Comparison of ENCODE assay signal across 20 cellular contexts in the genomic region with DNA sequence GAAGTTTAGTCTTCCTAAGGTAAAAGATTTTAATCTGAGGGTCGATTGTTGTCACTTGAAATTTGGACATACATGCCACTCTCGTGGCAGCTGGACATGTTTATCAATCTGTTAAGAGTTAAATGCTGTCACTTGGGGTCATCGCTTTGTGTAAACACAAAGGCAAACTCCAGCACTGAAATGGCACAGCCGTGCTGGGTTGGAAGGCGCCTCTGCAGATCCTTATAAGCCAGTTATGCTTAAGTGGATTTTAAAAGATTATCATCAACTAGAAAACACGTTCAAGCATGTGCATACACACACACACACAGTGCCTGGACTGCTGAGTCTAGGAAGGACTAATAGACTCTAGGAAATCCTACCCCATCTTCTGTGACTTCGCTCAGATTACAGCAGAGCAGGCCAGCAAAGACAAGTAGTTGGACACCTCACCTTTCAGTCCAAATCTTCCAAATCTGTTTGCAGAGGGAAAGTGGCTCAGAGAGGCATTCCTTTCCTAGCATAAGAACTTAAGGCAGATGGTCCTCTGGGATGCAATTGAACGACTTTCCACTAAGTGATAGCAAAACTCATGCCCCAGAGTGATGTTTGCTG.
DNase-seq lines count a peak whose midpoint lies in the region; ATAC-seq and TF ChIP-seq lines count a peak whose summit lies in the region.
"Had no signal": no experiment of that assay in that cellular context is flagged by ENCODE, and none has a peak within 500 bp of the region (broad histone marks: within the 10 kb centered on the region; RNA-seq: fewer than 3 reads in every experiment).

No MANE protein-coding gene starts in this region.

- in situ Hi-C loops in gastrocnemius medialis (cut with MboI; ENCODE audit: low sequenced_read_pairs in 4 of 4), result no loop called here

- intact Hi-C loops in uterus (cut with DNase I; ENCODE audit: low total_unique reads), result no loop called here
- intact Hi-C loops in gastrocnemius medialis (cut with DNase I; ENCODE audit: low total_unique reads), result no loop called here

- H3K4me1 ChIP-seq in uterus, result no peaks in the 10 kb centered on the region
- no peaks in the 10 kb centered on the region for H3K4me1 ChIP-seq in gastrocnemius medialis

- H3K27me3 ChIP-seq in uterus (no peaks in the 10 kb centered on the region), gastrocnemius medialis (peaks cover 0 to 27% (median 12%) of the 10 kb centered on the region in 3 donors)

- TF ChIP-seq POLR2A in uterus (IDR thresholded peaks at IDR 0.05) (no peak), gastrocnemius medialis (IDR thresholded peaks at IDR 0.05) (no peak)

- no peak for ATAC-seq in gastrocnemius medialis
- ATAC-seq: K562, T-helper 17 cell had no signal

- H3K9me3 ChIP-seq in uterus (no peaks in the 10 kb centered on the region), gastrocnemius medialis (no peaks in the 10 kb centered on the region)

- no peak overlapping the region for H3K4me3 ChIP-seq in coronary artery
- H3K4me3 ChIP-seq in retinal pigment epithelial cell (ENCODE audit: low read length), result no peak overlapping the region
- H3K4me3 ChIP-seq in uterus, result no peak overlapping the region
- H3K4me3 ChIP-seq in gastrocnemius medialis, result no peak overlapping the region
- H3K4me3 ChIP-seq: K562, MG63, PC-9 had no signal

- DNase-seq in NCI-H2171 treated with DMSO at 0.1 percent for 48 hours (lab: John Stamatoyannopoulos, UW) (peak; percentile 12), NCI-H2171 (lab: John Stamatoyannopoulos, UW) (no peak), NCI-H524 treated with DMSO at 0.1 percent for 48 hours (lab: John Stamatoyannopoulos, UW) (peak; percentile 98), coronary artery (ENCODE audit: low spot score) (peak; percentile 19), retinal pigment epithelial cell (ENCODE audit: low read depth) (peak; percentile 14), uterus (no peak), gastrocnemius medialis (no peak)
- DNase-seq in stimulated activated CD4-positive, alpha-beta T cell treated with anti-CD3 and anti-CD28 coated beads, Interleukin-15, amount 100 ng/mL, for 24 hours, result no peak
- DNase-seq: C1 segment of cervical spinal cord, DMS153, HFFc6, MG63, NCI-H1092 treated with DMSO at 0.1 percent for 48 hours, NCI-H1694, NCI-H2107, NCI-H510A treated with DMSO at 0.1 percent for 48 hours, PC-9, T-helper 17 cell had no signal

- no peak overlapping the region for H3K27ac ChIP-seq in coronary artery
- no peak overlapping the region for H3K27ac ChIP-seq in uterus
- no peak overlapping the region for H3K27ac ChIP-seq in gastrocnemius medialis
- H3K27ac ChIP-seq: HL-60, PC-9 had no signal

- TF ChIP-seq CTCF in coronary artery (IDR thresholded peaks at IDR 0.05) (no peak), retinal pigment epithelial cell (conservative IDR thresholded peaks at IDR 0.05; ENCODE audit: low read depth, low read length) (no peak), uterus (IDR thresholded peaks at IDR 0.05) (no peak), gastrocnemius medialis (IDR thresholded peaks at IDR 0.05 in 4 of 5, conservative IDR thresholded peaks at IDR 0.05 in 1 of 5) (no peak)

- no peaks in the 10 kb centered on the region for H3K36me3 ChIP-seq in uterus
- H3K36me3 ChIP-seq in gastrocnemius medialis, result no peaks in the 10 kb centered on the region
- H3K36me3 ChIP-seq: MG63 had no signal

Comparison
In these comparisons a context has a peak if more than half of its experiments do, and no peak if none do; other contexts are left out.
1. DNase-seq: peak in NCI-H2171 treated with DMSO at 0.1 percent for 48 hours (single experiment), NCI-H524 treated with DMSO at 0.1 percent for 48 hours (single experiment), coronary artery (single experiment) and retinal pigment epithelial cell (single experiment); none in NCI-H2171 (single experiment), uterus (0 of 2), gastrocnemius medialis (0 of 2) and stimulated activated CD4-positive, alpha-beta T cell treated with anti-CD3 and anti-CD28 coated beads, Interleukin-15, amount 100 ng/mL, for 24 hours (single experiment).